ENCODE assay signal across 17 cellular contexts in genomic region chr11:107385361-107385982, GRCh38.
A peak's percentile ranks its signal among the peaks of the same experiment; 100 is the strongest.
DNase-seq lines count a peak whose midpoint lies in the region; ATAC-seq and TF ChIP-seq lines count a peak whose summit lies in the region.
"Had no signal": no experiment of that assay in that cellular context is flagged by ENCODE, and none has a peak within 500 bp of the region (broad histone marks: within the 10 kb centered on the region; RNA-seq: fewer than 3 reads in every experiment).

No MANE protein-coding gene starts in this region.

- no peak overlapping the region for H3K27ac Mint-ChIP-seq in naive thymus-derived CD4-positive, alpha-beta T cell
- H3K27ac Mint-ChIP-seq: activated CD8-positive, alpha-beta T cell treated with anti-CD3 and anti-CD28 coated beads, Interleukin-2, amount 10 ng/mL, durations not matched to agents 7 days and 5 days; activated naive CD4-positive, alpha-beta T cell treated with anti-CD3 and anti-CD28 coated beads for 36 hours; stimulated activated memory B cell treated with anti-CD40 and anti-IgM and Interleukin-4, amounts not matched to agents 10 μg/mL and 1 μg/mL and 100 μg/mL, for 72 hours had no signal

- peak; percentile 99 for ATAC-seq in RWPE2 (ENCODE audit: low read depth)
- peak; percentile 67 for ATAC-seq in esophagus mucosa
- ATAC-seq in naive thymus-derived CD4-positive, alpha-beta T cell, result no peak
- no peak for ATAC-seq in left lobe of liver
- ATAC-seq: activated CD8-positive, alpha-beta T cell treated with anti-CD3 and anti-CD28 coated beads, Interleukin-2, amount 10 ng/mL, durations not matched to agents 7 days and 5 days; sciatic nerve; stimulated activated memory B cell treated with anti-CD40 and anti-IgM and Interleukin-4, amounts not matched to agents 10 μg/mL and 1 μg/mL and 100 μg/mL, for 72 hours had no signal

- H3K36me3 ChIP-seq in RWPE2 (ENCODE audit: low read depth), result peaks cover 13% of the 10 kb centered on the region
- peaks cover 0 to 25% (median 0%) of the 10 kb centered on the region in 3 experiments for H3K36me3 ChIP-seq in naive thymus-derived CD4-positive, alpha-beta T cell (ENCODE audit: control insufficient read depth in 2 of 3, insufficient read depth in 3 of 3, low read length in 3 of 3)
- H3K36me3 ChIP-seq: SJSA1 had no signal

- H3K27me3 ChIP-seq in RWPE2 (ENCODE audit: insufficient read depth, poor library complexity, severe bottlenecking), result no peaks in the 10 kb centered on the region
- no peaks in the 10 kb centered on the region for H3K27me3 ChIP-seq in naive thymus-derived CD4-positive, alpha-beta T cell (ENCODE audit: control insufficient read depth in 2 of 2, insufficient read depth in 2 of 2, low read length in 2 of 2)
- H3K27me3 ChIP-seq: SJSA1 had no signal

- no peak overlapping the region for H3K4me3 ChIP-seq in RWPE2 (ENCODE audit: severe bottlenecking)
- H3K4me3 ChIP-seq in naive thymus-derived CD4-positive, alpha-beta T cell (ENCODE audit: low read length), result no peak overlapping the region
- H3K4me3 ChIP-seq: SJSA1 had no signal

- H3K4me1 ChIP-seq in RWPE2 (ENCODE audit: insufficient read depth, poor library complexity, severe bottlenecking), result peaks cover 31% of the 10 kb centered on the region
- H3K4me1 ChIP-seq in naive thymus-derived CD4-positive, alpha-beta T cell (ENCODE audit: control insufficient read depth in 2 of 2, insufficient read depth in 2 of 2, low read length in 2 of 2), result peaks cover 0 to 11% of the 10 kb centered on the region in 2 donors
- H3K4me1 ChIP-seq: SJSA1 had no signal

- H3K9me3 ChIP-seq in RWPE2 (ENCODE audit: severe bottlenecking), result no peaks in the 10 kb centered on the region
- no peaks in the 10 kb centered on the region for H3K9me3 ChIP-seq in naive thymus-derived CD4-positive, alpha-beta T cell (ENCODE audit: control insufficient read depth in 2 of 3, low read length in 3 of 3)
- H3K9me3 ChIP-seq: SJSA1 had no signal

- H3K27me3 Mint-ChIP-seq in naive thymus-derived CD4-positive, alpha-beta T cell, result no peaks in the 10 kb centered on the region
- H3K27me3 Mint-ChIP-seq: stimulated activated memory B cell treated with anti-CD40 and anti-IgM and Interleukin-4, amounts not matched to agents 10 μg/mL and 1 μg/mL and 100 μg/mL, for 72 hours had no signal

- peaks cover 7 to 67% (median 52%) of the 10 kb centered on the region in 5 donors for H3K36me3 Mint-ChIP-seq in naive thymus-derived CD4-positive, alpha-beta T cell

- POLR2A ChIA-PET in naive thymus-derived CD4-positive, alpha-beta T cell (lab: Charles Lee), result no interaction called here

- intact Hi-C loops in naive thymus-derived CD4-positive, alpha-beta T cell (cut with micrococcal nuclease), result no loop called here

- CTCF ChIA-PET in naive thymus-derived CD4-positive, alpha-beta T cell (lab: Charles Lee), result no interaction called here

- DNase-seq in HCEC 1CT, result peak; percentile 1
- peak; percentile 81 for DNase-seq in RWPE2 (ENCODE audit: low spot score)
- peak; percentile 82 for DNase-seq in renal cortical epithelial cell (ENCODE audit: low read depth)
- no peak for DNase-seq in amniotic stem cell (lab: John Stamatoyannopoulos, UW)
- no peak for DNase-seq in naive thymus-derived CD4-positive, alpha-beta T cell
- no peak for DNase-seq in activated effector memory CD4-positive, alpha-beta T cell treated with anti-CD3 and anti-CD28 coated beads, Interleukin-2, amount 50 U/mL, for 16 hours
- DNase-seq in left lobe of liver (ENCODE audit: low spot score), result no peak
- DNase-seq: activated CD8-positive, alpha-beta T cell treated with anti-CD3 and anti-CD28 coated beads, Interleukin-2, amount 10 ng/mL, durations not matched to agents 7 days and 5 days; activated naive CD4-positive, alpha-beta T cell treated with anti-CD3 and anti-CD28 coated beads for 36 hours; cerebellar nuclear complex; GOT3; NCI-H2081 treated with DMSO at 0.1 percent for 48 hours had no signal

- H3K27ac ChIP-seq in RWPE2 (ENCODE audit: poor library complexity, severe bottlenecking), result peak overlapping the region; percentile 56
- no peak overlapping the region for H3K27ac ChIP-seq in naive thymus-derived CD4-positive, alpha-beta T cell (ENCODE audit: low read depth, low read length)
- H3K27ac ChIP-seq: SJSA1 had no signal

- H3K4me3 Mint-ChIP-seq in naive thymus-derived CD4-positive, alpha-beta T cell, result no peak overlapping the region
- H3K4me3 Mint-ChIP-seq: activated CD8-positive, alpha-beta T cell treated with anti-CD3 and anti-CD28 coated beads, Interleukin-2, amount 10 ng/mL, durations not matched to agents 7 days and 5 days; activated naive CD4-positive, alpha-beta T cell treated with anti-CD3 and anti-CD28 coated beads for 36 hours; neural crest cell; stimulated activated memory B cell treated with anti-CD40 and anti-IgM and Interleukin-4, amounts not matched to agents 10 μg/mL and 1 μg/mL and 100 μg/mL, for 72 hours had no signal

- H3K4me1 Mint-ChIP-seq in naive thymus-derived CD4-positive, alpha-beta T cell, result peaks cover 3 to 27% (median 18%) of the 10 kb centered on the region in 7 donors
- H3K4me1 Mint-ChIP-seq: neural crest cell had no signal

- H3K9me3 Mint-ChIP-seq in naive thymus-derived CD4-positive, alpha-beta T cell, result no peaks in the 10 kb centered on the region
- H3K9me3 Mint-ChIP-seq: activated naive CD4-positive, alpha-beta T cell treated with anti-CD3 and anti-CD28 coated beads for 36 hours; neural crest cell; stimulated activated memory B cell treated with anti-CD40 and anti-IgM and Interleukin-4, amounts not matched to agents 10 μg/mL and 1 μg/mL and 100 μg/mL, for 72 hours had no signal

- TF ChIP-seq CTCF in RWPE2 (IDR thresholded peaks at IDR 0.05; ENCODE audit: poor library complexity, severe bottlenecking), result no peak

Comparison
In these comparisons a context has a peak if more than half of its experiments do, and no peak if none do; other contexts are left out.
1. DNase-seq: peak in HCEC 1CT (single experiment), RWPE2 (single experiment) and renal cortical epithelial cell (single experiment); none in amniotic stem cell (single experiment), naive thymus-derived CD4-positive, alpha-beta T cell (0 of 9), activated effector memory CD4-positive, alpha-beta T cell treated with anti-CD3 and anti-CD28 coated beads, Interleukin-2, amount 50 U/mL, for 16 hours (single experiment) and left lobe of liver (single experiment).
2. ATAC-seq: peak in RWPE2 (single experiment) and esophagus mucosa (single experiment); none in naive thymus-derived CD4-positive, alpha-beta T cell (single experiment) and left lobe of liver (single experiment).